In the genomic region with DNA sequence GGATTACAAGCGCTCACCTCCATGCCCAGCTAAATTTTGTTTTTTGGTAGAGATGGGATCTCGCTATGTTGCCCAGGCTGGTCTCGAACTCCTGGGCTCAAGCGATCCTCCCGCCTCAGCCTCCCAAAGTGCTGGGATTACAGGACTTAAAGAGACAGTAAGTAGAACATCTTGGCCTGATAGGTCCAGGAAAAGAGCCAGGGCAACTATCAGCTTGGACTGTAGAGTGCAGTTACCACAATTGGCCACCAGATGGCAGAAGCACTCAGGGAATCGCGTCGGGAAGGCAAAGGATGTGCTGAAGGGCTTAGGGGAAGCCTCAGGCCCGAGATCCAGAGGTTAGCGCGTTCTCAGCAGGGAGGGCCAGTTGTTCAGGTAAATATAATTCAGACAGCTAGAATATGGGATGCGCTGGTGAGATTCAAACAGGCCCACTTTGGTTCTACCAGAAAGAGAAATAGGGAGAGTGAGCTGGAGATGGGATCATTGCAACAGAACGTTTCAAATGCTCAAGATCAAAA, we compare ENCODE assay signal across 8 cellular contexts. TPM values are rescaled to one million over a fixed set of nuclear protein-coding genes. Genes with fewer than 3 reads are reported as not detected.
DNase-seq lines count a peak whose midpoint lies in the region; ATAC-seq and TF ChIP-seq lines count a peak whose summit lies in the region.

No MANE protein-coding gene starts in this region.

- H2BK120ac ChIP-seq in neuronal stem cell (ENCODE audit: low read depth, low read length) = no peak overlapping the region

- WGBS in neuronal stem cell (ENCODE audit: extremely low coverage in 2 of 2, insufficient read length in 2 of 2, insufficient replicate concordance in 1 of 2), 2 donors = no CpG with 5 or more reads among the region's 13 CpGs

- POLR2A ChIA-PET in PC-9 (lab: Charles Lee; ENCODE audit: unreplicated experiment) = interaction anchor here (0.5 to 1.0 kb wide), 4 partner anchors 110 to 789 kb away, joined by 3 to 9 read pairs (median 6); no protein-coding TSS in a partner anchor

- H3K4ac ChIP-seq in neuronal stem cell (ENCODE audit: low read length) = no peak overlapping the region

- no peak overlapping the region for H3K23ac ChIP-seq in neuronal stem cell (ENCODE audit: low read depth, low read length, poor library complexity)

- no peak overlapping the region for H2AK5ac ChIP-seq in neuronal stem cell (ENCODE audit: low read depth, low read length)

- H3K79me1 ChIP-seq in neuronal stem cell (ENCODE audit: low read depth, low read length) = no peaks in the 10 kb centered on the region

- H3K27me3 ChIP-seq in PC-9 (ENCODE audit: insufficient read depth, low read depth) (no peaks in the 10 kb centered on the region), neuronal stem cell (ENCODE audit: control insufficient read depth in 3 of 3, insufficient read depth in 3 of 3, low read depth in 1 of 3, low read length in 3 of 3) (no peaks in the 10 kb centered on the region)

- CTCF ChIA-PET in Calu3 (lab: Charles Lee) = interaction anchor here (0.5 to 1.5 kb wide), 7 partner anchors 62 to 237 kb away, joined by 3 to 14 read pairs (median 3); no protein-coding TSS in a partner anchor
- CTCF ChIA-PET in PC-9 (lab: Charles Lee) = interaction anchor here (0.7 to 2.1 kb wide), 10 partner anchors 13 to 754 kb away, joined by 3 to 18 read pairs (median 3); no protein-coding TSS in a partner anchor

- H3K18ac ChIP-seq in neuronal stem cell (ENCODE audit: low read length) = no peak overlapping the region

- H3K9me2 ChIP-seq in PC-9 (ENCODE audit: insufficient read depth) = no peaks in the 10 kb centered on the region

- H3K9me3 ChIP-seq in PC-9 (ENCODE audit: insufficient read depth, low read depth) = no peaks in the 10 kb centered on the region
- no peaks in the 10 kb centered on the region for H3K9me3 ChIP-seq in neuronal stem cell (replicated peaks in 1 of 2; ENCODE audit: control insufficient read depth in 2 of 2, insufficient read depth in 1 of 2, low read depth in 1 of 2, low read length in 2 of 2)

- H4K8ac ChIP-seq in neuronal stem cell (ENCODE audit: low read depth, low read length) = no peak overlapping the region

- H3K4me2 ChIP-seq in PC-9 (no peak overlapping the region), neuronal stem cell (ENCODE audit: insufficient read depth, low read length, poor library complexity, severe bottlenecking) (no peak overlapping the region)

- DNase-seq in Calu3 (peak; percentile 72), HT-29 (ENCODE audit: low spot score) (peak; percentile 97), PC-9 (peak; percentile 46 to 82), fibroblast of the aortic adventitia (ENCODE audit: low read depth) (peak; percentile 81), neuronal stem cell (ENCODE audit: low spot score) (peak; percentile 86), superior temporal gyrus (ENCODE audit: extremely low spot score) (peak; percentile 96)
- DNase-seq in activated T-cell treated with anti-CD3 and anti-CD28 coated beads, Interleukin-2, amount 50 U/mL, for 48 hours = peak; percentile 80 to 84

- no peak overlapping the region for H2BK5ac ChIP-seq in neuronal stem cell (ENCODE audit: low read length)

- intact Hi-C loops in Calu3 (cut with micrococcal nuclease; ENCODE audit: unreplicated experiment) = loop anchor here (1.0 to 5.0 kb wide), 4 partner anchors 110 to 783 kb away; partner anchors contain the start of gene GDA
- intact Hi-C loops in PC-9 (cut with micrococcal nuclease; ENCODE audit: unreplicated experiment) = loop anchor here (1.0 to 10.0 kb wide), 7 partner anchors 110 to 1162 kb away; partner anchors contain the start of gene GDA

- no peaks in the 10 kb centered on the region for H3K36me3 ChIP-seq in PC-9 (ENCODE audit: low read depth)
- H3K36me3 ChIP-seq in neuronal stem cell (replicated peaks in 1 of 2; ENCODE audit: control insufficient read depth in 2 of 2, insufficient read depth in 2 of 2, low read length in 2 of 2) = no peaks in the 10 kb centered on the region

- no peaks in the 10 kb centered on the region for H3K9me3 Mint-ChIP-seq in Calu3 (ENCODE audit: low read depth, unreplicated experiment)

- H3K27ac Mint-ChIP-seq in Calu3 (ENCODE audit: unreplicated experiment) = peak overlapping the region; percentile 72

- peaks cover 4% of the 10 kb centered on the region; the same call in 1 of the 2 replicates for H3F3A ChIP-seq in PC-9 (ENCODE audit: insufficient read depth, low read depth)

- H4K91ac ChIP-seq in neuronal stem cell (ENCODE audit: low read depth, low read length, poor library complexity) = no peak overlapping the region

- no peak overlapping the region for H2BK12ac ChIP-seq in neuronal stem cell (ENCODE audit: low read length)

- H3K36me3 Mint-ChIP-seq in Calu3 (ENCODE audit: insufficient read depth, unreplicated experiment) = peaks cover 9% of the 10 kb centered on the region

- H3K4me3 Mint-ChIP-seq in Calu3 (ENCODE audit: low read depth, unreplicated experiment) = no peak overlapping the region

- peak; percentile 80 for ATAC-seq in GM19467 (IDR thresholded peaks at IDR 0.05; ENCODE audit: unreplicated experiment)

- H3K27ac ChIP-seq in PC-9 = no peak overlapping the region
- no peak overlapping the region for H3K27ac ChIP-seq in neuronal stem cell (replicated peaks; ENCODE audit: low read length)

- no peaks in the 10 kb centered on the region for H4K20me1 ChIP-seq in PC-9 (ENCODE audit: insufficient read depth)

- H2BK15ac ChIP-seq in neuronal stem cell (ENCODE audit: low read length) = no peak overlapping the region

- H2AFZ ChIP-seq in PC-9 = no peak overlapping the region
- H2AFZ ChIP-seq in neuronal stem cell (ENCODE audit: low read length) = peak overlapping the region; percentile 39

- peak; percentile 87 for TF ChIP-seq CTCF in Calu3 (IDR thresholded peaks at IDR 0.05; ENCODE audit: unreplicated experiment)
- peak; percentile 97 for TF ChIP-seq CTCF in PC-9 (conservative IDR thresholded peaks at IDR 0.05)
- peak; percentile 96 for TF ChIP-seq CTCF in fibroblast of the aortic adventitia (IDR thresholded peaks at IDR 0.05; ENCODE audit: insufficient read depth, low read length)

- no peaks in the 10 kb centered on the region for H3K79me2 ChIP-seq in PC-9 (ENCODE audit: low read depth)

- peaks cover 34% of the 10 kb centered on the region for H3K4me1 Mint-ChIP-seq in Calu3 (ENCODE audit: low read depth, unreplicated experiment)

- H3K4me3 ChIP-seq in PC-9 (no peak overlapping the region), fibroblast of the aortic adventitia (ENCODE audit: low read depth, low read length) (no peak overlapping the region), neuronal stem cell (ENCODE audit: low read length in 2 of 2) (no peak overlapping the region)

- H3K9ac ChIP-seq in neuronal stem cell (ENCODE audit: low read depth, low read length, poor library complexity) = no peak overlapping the region

- H3K4me1 ChIP-seq in PC-9 (replicated peaks; ENCODE audit: insufficient read depth) (0 out of 2 replicates have a peak, but pooled peaks cover 6% of the 10 kb centered on the region), neuronal stem cell (ENCODE audit: control insufficient read depth in 2 of 2, insufficient read depth in 1 of 2, low read depth in 1 of 2, low read length in 2 of 2) (no peaks in the 10 kb centered on the region)

- no peak overlapping the region for H3K14ac ChIP-seq in neuronal stem cell (ENCODE audit: low read length)

- no TSS peak for BruUV-seq in Calu3 (replicated peaks; lab: Mats Ljungman, UMichigan)
- BruUV-seq in PC-9 (replicated peaks; lab: Mats Ljungman, UMichigan) = no TSS peak

- H3K27me3 Mint-ChIP-seq in Calu3 (ENCODE audit: unreplicated experiment) = no peaks in the 10 kb centered on the region

RNA-seq across cellular contexts. Expression of gene C9orf57, which starts 21.5 kb away (rescaled TPM):
- total RNA-seq in Calu3 (2022) (not detected in 2 replicates), PC-9 (2021) (not detected in 2 replicates), fibroblast of the aortic adventitia (ENCODE audit: low replicate concordance) (not detected in 2 replicates)
- total RNA-seq in HT-29 (2014; rRNA removed; shearing (Covaris generic)) = not detected in 2 replicates
- not detected for polyA plus RNA-seq in neuronal stem cell (2013, experiment 1 of 2)
- polyA plus RNA-seq in neuronal stem cell (2013, experiment 2 of 2) = not detected
